In genomic region chr22:34010259-34010658, GRCh38 we compare ENCODE assay signal across 8 cellular contexts.
"Had no signal": no experiment of that assay in that cellular context is flagged by ENCODE, and none has a peak within 500 bp of the region (broad histone marks: within the 10 kb centered on the region; RNA-seq: fewer than 3 reads in every experiment).

No MANE protein-coding gene starts in this region.

- DNase-seq: IMR-90, KBM-7, KG1 had no signal

- ATAC-seq: HepG2, K562 had no signal

- H3K9ac ChIP-seq: KMS-11 had no signal

- H3K27ac ChIP-seq: HL-60, KMS-11 had no signal

- H3K4me3 ChIP-seq: K562 had no signal

- H3K4me3 Mint-ChIP-seq: IgD-negative memory B cell had no signal

- H3K36me3 Mint-ChIP-seq: IgD-negative memory B cell had no signal

- H3K4me2 ChIP-seq: KMS-11 had no signal

- H3K27ac Mint-ChIP-seq: IgD-negative memory B cell had no signal
